Comparison of ENCODE assay signal across 22 cellular contexts in genomic region chr7:7982904-7983303, GRCh38.
"Had no signal": no experiment of that assay in that cellular context is flagged by ENCODE, and none has a peak within 500 bp of the region (broad histone marks: within the 10 kb centered on the region; RNA-seq: fewer than 3 reads in every experiment).

No MANE protein-coding gene starts in this region.

- ATAC-seq: HepG2, Panc1, SK-N-SH treated with all-trans-retinoic acid at 6 μM for 48 hours had no signal

- H3K27ac ChIP-seq: RWPE1 had no signal

- DNase-seq: IMR-90, Karpas-422, KG1, MG63, NCI-H1092, NCI-H1105 treated with DMSO at 0.1 percent for 48 hours, NCI-H1417 treated with DMSO at 0.1 percent for 48 hours, NCI-H146, NCI-H1694 treated with DMSO at 0.1 percent for 48 hours, NCI-H1930, NCI-H2081, NCI-H2107, NCI-H2227 treated with DMSO at 0.1 percent for 48 hours, NCI-H510A, NCI-H524 treated with DMSO at 0.1 percent for 48 hours, NCI-H69, NCI-H774, SHP77 had no signal

- H3K27me3 ChIP-seq: MG63 had no signal

- H3K9me3 ChIP-seq: MG63 had no signal

- H3K4me3 ChIP-seq: MG63 had no signal

- H3K36me3 ChIP-seq: MG63 had no signal
